Comparison of ENCODE assay signal across 8 cellular contexts in the genomic region with DNA sequence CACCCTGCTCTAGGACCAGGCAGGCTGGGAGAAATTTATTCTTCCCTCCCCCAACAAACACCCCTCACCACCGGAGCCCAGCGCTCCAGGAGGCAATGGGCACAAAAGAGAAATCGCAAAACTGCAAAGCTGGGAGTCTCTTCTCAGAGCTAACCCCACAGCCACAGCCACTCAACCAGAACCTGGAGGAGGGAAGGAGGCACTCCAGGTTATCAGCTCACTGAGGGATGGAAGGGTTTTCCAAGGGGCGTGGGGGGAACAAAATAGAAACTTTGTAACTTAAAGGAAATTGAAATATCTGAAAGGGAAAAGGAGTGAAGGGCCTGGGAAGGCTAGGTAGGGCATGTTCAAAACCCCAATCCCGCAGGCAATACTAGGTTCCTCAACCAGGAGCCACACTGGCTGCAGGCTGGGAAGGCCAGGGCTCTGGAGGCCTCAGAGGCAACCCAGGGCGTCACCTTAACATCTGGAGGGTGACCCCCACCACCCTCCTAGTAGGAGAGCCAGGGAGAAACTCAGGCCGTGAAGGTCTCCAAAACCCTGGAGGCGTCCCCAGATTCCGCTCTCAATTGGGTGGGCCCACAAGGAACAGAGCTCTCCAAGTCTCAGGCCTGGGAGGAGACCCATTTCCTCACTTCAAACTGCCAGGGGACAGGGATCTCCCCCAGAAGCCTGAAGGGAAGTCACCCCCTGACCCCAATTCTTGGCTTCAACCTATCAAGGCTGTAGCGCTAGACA. TPM values are rescaled to one million over a fixed set of nuclear protein-coding genes. Genes with fewer than 3 reads are reported as not detected.
DNase-seq lines count a peak whose midpoint lies in the region; ATAC-seq and TF ChIP-seq lines count a peak whose summit lies in the region.

No MANE protein-coding gene starts in this region.

- no peak for TF ChIP-seq CTCF in cardiac muscle cell (IDR thresholded peaks at IDR 0.05; ENCODE audit: low read depth, low read length)
- TF ChIP-seq CTCF in lower lobe of right lung (IDR thresholded peaks at IDR 0.05), result no peak
- no peak for TF ChIP-seq CTCF in transverse colon (IDR thresholded peaks at IDR 0.05)

- peak in 1 of 2 donors; percentile 42 for DNase-seq in cardiac muscle cell (ENCODE audit: low read depth in 1 of 2, low spot score in 1 of 2)
- no peak for DNase-seq in left ventricle myocardium superior
- peak; percentile 19 for DNase-seq in astrocyte of the hippocampus (ENCODE audit: low read depth, low spot score)
- no peak for DNase-seq in lower lobe of right lung
- DNase-seq in transverse colon, result no peak
- DNase-seq in sciatic nerve (ENCODE audit: low spot score), result no peak
- no peak for DNase-seq in NCI-H1092 treated with DMSO at 0.1 percent for 48 hours (lab: John Stamatoyannopoulos, UW)

- peaks cover 9% of the 10 kb centered on the region for H3K36me3 ChIP-seq in cardiac muscle cell
- peaks cover 19% of the 10 kb centered on the region for H3K36me3 ChIP-seq in lower lobe of right lung
- H3K36me3 ChIP-seq in transverse colon, result no peaks in the 10 kb centered on the region

- no peaks in the 10 kb centered on the region for H3K9me3 ChIP-seq in cardiac muscle cell (ENCODE audit: low read depth)
- H3K9me3 ChIP-seq in lower lobe of right lung, result no peaks in the 10 kb centered on the region
- H3K9me3 ChIP-seq in transverse colon, result no peaks in the 10 kb centered on the region

- in situ Hi-C loops in transverse colon (cut with MboI; ENCODE audit: low pct_ligation_motif_present in 1 of 4, low pct_unique_long_range_greater_than_20kb in 1 of 4, low sequenced_read_pairs in 3 of 4), result loop anchor here in 1 of 4 donors (10.0 kb wide), 1 partner anchor 47 kb away; the partner anchor contains the start of gene ORAI1

- intact Hi-C loops in left ventricle myocardium superior (cut with micrococcal nuclease) (no loop called here), lower lobe of right lung (cut with DNase I) (no loop called here), transverse colon (cut with DNase I; ENCODE audit: low total_unique reads) (no loop called here), sciatic nerve (cut with DNase I) (no loop called here)

- no peak for TF ChIP-seq POLR2A in transverse colon (IDR thresholded peaks at IDR 0.05)

- H3K4me3 ChIP-seq in cardiac muscle cell, result peak overlapping the region; percentile 48
- H3K4me3 ChIP-seq in lower lobe of right lung, result no peak overlapping the region
- H3K4me3 ChIP-seq in transverse colon, result peak overlapping the region in 2 of 4 donors; percentile 59 to 80

- no peak for TF ChIP-seq EP300 in transverse colon (IDR thresholded peaks at IDR 0.05; ENCODE audit: low read depth)

- H3K27ac ChIP-seq in cardiac muscle cell (peak overlapping the region; percentile 96), lower lobe of right lung (peak overlapping the region; percentile 84), transverse colon (peak overlapping the region; percentile 88 to 90 (median 89))

- H3K27me3 ChIP-seq in cardiac muscle cell (no peaks in the 10 kb centered on the region), lower lobe of right lung (ENCODE audit: low read depth) (no peaks in the 10 kb centered on the region), transverse colon (no peaks in the 10 kb centered on the region)

- peaks cover 35% of the 10 kb centered on the region for H3K4me1 ChIP-seq in cardiac muscle cell (ENCODE audit: low read depth)
- peaks cover 42% of the 10 kb centered on the region for H3K4me1 ChIP-seq in lower lobe of right lung
- H3K4me1 ChIP-seq in transverse colon, result peaks cover 18 to 70% (median 42%) of the 10 kb centered on the region in 4 donors

- 90% methylated on average over 10 of the region's 10 CpGs; no CpG with 5 or more reads in 1 of the 2 donors for WGBS in transverse colon (ENCODE audit: low coverage in 1 of 2), 2 donors

- ATAC-seq in left ventricle myocardium superior (no peak), lower lobe of right lung (no peak), sciatic nerve (no peak), HG02571 (IDR thresholded peaks at IDR 0.05; ENCODE audit: unreplicated experiment) (no peak)

RNA-seq across cellular contexts. Expression of gene KDM2B, which starts 3.2 kb away (rescaled TPM):
- total RNA-seq in cardiac muscle cell (70.5 and 82.1 TPM in 2 replicates), left ventricle myocardium superior (14.1 TPM), lower lobe of right lung (36.8 TPM), transverse colon (10 to 100 TPM in 3 of 4 donors, 1 to 10 TPM in 1; 7.2 to 39.3 (median 15.2) TPM), sciatic nerve (22.9 TPM)
- 30.8 and 35.8 TPM in 2 replicates for polyA plus RNA-seq in cardiac muscle cell

RNA-seq across cellular contexts. Expression of gene ORAI1, which starts 48.7 kb away (rescaled TPM):
- total RNA-seq in cardiac muscle cell (36.7 and 41.5 TPM in 2 replicates), left ventricle myocardium superior (10.1 TPM), lower lobe of right lung (39.0 TPM), transverse colon (1 to 10 TPM; 7.5 to 9.1 (median 8.2) TPM), sciatic nerve (14.0 TPM)
- 63.4 and 72.2 TPM in 2 replicates for polyA plus RNA-seq in cardiac muscle cell
